ENCODE assay signal across 1 cellular context in the genomic region with DNA sequence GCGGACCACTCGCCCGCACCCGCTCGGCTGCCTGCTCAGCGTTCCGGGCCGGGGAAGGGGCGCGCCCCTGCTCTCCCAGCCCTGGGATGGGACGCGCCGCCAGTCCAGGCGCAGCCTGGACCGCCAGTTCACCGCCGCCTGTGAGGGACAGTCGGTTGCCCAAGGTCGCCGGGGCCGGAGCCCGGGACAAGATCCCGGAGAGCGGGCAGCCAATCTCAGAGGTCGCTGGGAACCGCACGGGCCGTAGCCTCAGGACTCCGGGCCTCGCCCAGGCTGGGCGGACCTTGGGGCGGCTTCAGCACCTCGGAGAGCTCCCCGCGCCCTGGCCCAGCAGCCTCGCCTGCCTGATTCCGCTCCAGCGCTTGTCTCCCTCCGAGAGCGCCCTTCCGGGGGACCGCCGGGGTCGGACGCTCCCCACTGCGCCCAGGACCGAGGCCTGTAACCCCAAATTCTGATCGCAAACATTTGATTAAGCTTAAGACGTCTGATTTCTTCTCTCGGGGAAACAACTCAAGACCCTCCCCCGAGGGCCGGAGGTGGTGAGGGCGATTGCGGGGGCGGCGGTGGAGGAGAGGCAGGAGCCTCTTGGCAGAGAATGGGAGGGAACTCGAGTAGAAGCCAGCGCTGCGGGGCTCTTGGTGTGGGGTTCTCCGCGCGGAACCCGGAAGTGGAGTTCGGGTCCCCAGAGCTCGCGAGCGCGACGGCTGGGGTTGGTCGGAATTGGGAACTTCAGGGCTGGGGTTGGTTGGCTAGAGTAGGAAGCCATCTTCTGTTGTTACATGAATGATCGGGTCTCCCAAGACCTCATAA.
TF ChIP-seq lines count a peak whose summit lies in the region.

No MANE protein-coding gene starts in this region.

TF ChIP-seq in K562, 482 proteins besides CTCF, POLR2A, EP300 and RAD21 (continued from another document and continues in another):
- TF ChIP-seq, protein P1, sequence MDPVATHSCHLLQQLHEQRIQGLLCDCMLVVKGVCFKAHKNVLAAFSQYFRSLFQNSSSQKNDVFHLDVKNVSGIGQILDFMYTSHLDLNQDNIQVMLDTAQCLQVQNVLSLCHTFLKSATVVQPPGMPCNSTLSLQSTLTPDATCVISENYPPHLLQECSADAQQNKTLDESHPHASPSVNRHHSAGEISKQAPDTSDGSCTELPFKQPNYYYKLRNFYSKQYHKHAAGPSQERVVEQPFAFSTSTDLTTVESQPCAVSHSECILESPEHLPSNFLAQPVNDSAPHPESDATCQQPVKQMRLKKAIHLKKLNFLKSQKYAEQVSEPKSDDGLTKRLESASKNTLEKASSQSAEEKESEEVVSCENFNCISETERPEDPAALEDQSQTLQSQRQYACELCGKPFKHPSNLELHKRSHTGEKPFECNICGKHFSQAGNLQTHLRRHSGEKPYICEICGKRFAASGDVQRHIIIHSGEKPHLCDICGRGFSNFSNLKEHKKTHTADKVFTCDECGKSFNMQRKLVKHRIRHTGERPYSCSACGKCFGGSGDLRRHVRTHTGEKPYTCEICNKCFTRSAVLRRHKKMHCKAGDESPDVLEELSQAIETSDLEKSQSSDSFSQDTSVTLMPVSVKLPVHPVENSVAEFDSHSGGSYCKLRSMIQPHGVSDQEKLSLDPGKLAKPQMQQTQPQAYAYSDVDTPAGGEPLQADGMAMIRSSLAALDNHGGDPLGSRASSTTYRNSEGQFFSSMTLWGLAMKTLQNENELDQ (CRISPR knock-in tag; IDR thresholded peaks at IDR 0.05; ENCODE audit: borderline replicate concordance) = 0 out of 2 replicates have a peak, but pooled peaks have one; percentile 82
- TF ChIP-seq HDAC1 (IDR thresholded peaks at IDR 0.05) = peak in 1 of 2 experiments; percentile 95; a peak in 2 of 4 replicates
- peak; percentile 98 to 99 for TF ChIP-seq SIN3A (IDR thresholded peaks at IDR 0.05; ENCODE audit: borderline replicate concordance in 2 of 2, control insufficient read depth in 1 of 2, low read depth in 2 of 2, low read length in 2 of 2)
- TF ChIP-seq, protein P2, sequence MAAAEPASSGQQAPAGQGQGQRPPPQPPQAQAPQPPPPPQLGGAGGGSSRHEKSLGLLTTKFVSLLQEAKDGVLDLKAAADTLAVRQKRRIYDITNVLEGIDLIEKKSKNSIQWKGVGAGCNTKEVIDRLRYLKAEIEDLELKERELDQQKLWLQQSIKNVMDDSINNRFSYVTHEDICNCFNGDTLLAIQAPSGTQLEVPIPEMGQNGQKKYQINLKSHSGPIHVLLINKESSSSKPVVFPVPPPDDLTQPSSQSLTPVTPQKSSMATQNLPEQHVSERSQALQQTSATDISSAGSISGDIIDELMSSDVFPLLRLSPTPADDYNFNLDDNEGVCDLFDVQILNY (CRISPR knock-in tag; IDR thresholded peaks at IDR 0.05) = peak; percentile 92
- TF ChIP-seq NCOR1 (IDR thresholded peaks at IDR 0.05) = no peak
- TF ChIP-seq PHB2 (IDR thresholded peaks at IDR 0.05; ENCODE audit: low read depth) = no peak
- no peak for TF ChIP-seq ZKSCAN3 (CRISPR knock-in tag; IDR thresholded peaks at IDR 0.05)
- peak; percentile 78; the same call in 1 of the 2 replicates for TF ChIP-seq NR2C2 (CRISPR knock-in tag; IDR thresholded peaks at IDR 0.05)
- TF ChIP-seq NR2C2 (tag; IDR thresholded peaks at IDR 0.05) = no peak
- peak in 1 of 2 experiments; percentile 39; a peak in 1 of 4 replicates for TF ChIP-seq KDM1A (IDR thresholded peaks at IDR 0.05)
- TF ChIP-seq ZNF146 (CRISPR knock-in tag; IDR thresholded peaks at IDR 0.05; ENCODE audit: unreplicated experiment) = peak; percentile 24
- no peak for TF ChIP-seq KLF16 (IDR thresholded peaks at IDR 0.05)
- TF ChIP-seq ELF4 (CRISPR knock-in tag; IDR thresholded peaks at IDR 0.05) = no peak
- TF ChIP-seq ZNF212 (CRISPR knock-in tag; IDR thresholded peaks at IDR 0.05) = no peak
- TF ChIP-seq RERE (CRISPR knock-in tag; IDR thresholded peaks at IDR 0.05; ENCODE audit: borderline replicate concordance) = 0 out of 2 replicates have a peak, but pooled peaks have one; percentile 89
- TF ChIP-seq CC2D1A (IDR thresholded peaks at IDR 0.05) = 0 out of 2 replicates have a peak, but pooled peaks have one; percentile 28
- TF ChIP-seq IRF1 (CRISPR knock-in tag; IDR thresholded peaks at IDR 0.05; ENCODE audit: borderline replicate concordance) = peak; percentile 86; the same call in 1 of the 2 replicates
- peak; percentile 65; the same call in 1 of the 2 replicates for TF ChIP-seq NR1H2 (CRISPR knock-in tag; IDR thresholded peaks at IDR 0.05)
- TF ChIP-seq YY1 (IDR thresholded peaks at IDR 0.05; ENCODE audit: borderline replicate concordance in 1 of 3, control insufficient read depth in 1 of 3, extremely low read depth in 1 of 3, insufficient read depth in 3 of 3, insufficient read length in 1 of 3, insufficient replicate concordance in 2 of 3, low read depth in 1 of 3, low read length in 2 of 3) = peak in 2 of 3 experiments; percentile 42 to 51
- TF ChIP-seq TGIF2 (CRISPR knock-in tag; IDR thresholded peaks at IDR 0.05) = peak; percentile 98
- TF ChIP-seq ZNF41 (CRISPR knock-in tag; conservative IDR thresholded peaks at IDR 0.05) = no peak
- TF ChIP-seq, protein P3, sequence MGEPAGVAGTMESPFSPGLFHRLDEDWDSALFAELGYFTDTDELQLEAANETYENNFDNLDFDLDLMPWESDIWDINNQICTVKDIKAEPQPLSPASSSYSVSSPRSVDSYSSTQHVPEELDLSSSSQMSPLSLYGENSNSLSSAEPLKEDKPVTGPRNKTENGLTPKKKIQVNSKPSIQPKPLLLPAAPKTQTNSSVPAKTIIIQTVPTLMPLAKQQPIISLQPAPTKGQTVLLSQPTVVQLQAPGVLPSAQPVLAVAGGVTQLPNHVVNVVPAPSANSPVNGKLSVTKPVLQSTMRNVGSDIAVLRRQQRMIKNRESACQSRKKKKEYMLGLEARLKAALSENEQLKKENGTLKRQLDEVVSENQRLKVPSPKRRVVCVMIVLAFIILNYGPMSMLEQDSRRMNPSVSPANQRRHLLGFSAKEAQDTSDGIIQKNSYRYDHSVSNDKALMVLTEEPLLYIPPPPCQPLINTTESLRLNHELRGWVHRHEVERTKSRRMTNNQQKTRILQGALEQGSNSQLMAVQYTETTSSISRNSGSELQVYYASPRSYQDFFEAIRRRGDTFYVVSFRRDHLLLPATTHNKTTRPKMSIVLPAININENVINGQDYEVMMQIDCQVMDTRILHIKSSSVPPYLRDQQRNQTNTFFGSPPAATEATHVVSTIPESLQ (CRISPR knock-in tag; IDR thresholded peaks at IDR 0.05) = peak; percentile 96; the same call in 1 of the 2 replicates
- TF ChIP-seq HNRNPL (IDR thresholded peaks at IDR 0.05; ENCODE audit: low read depth, low read length) = peak; percentile 95
- no peak for TF ChIP-seq NR4A1 (CRISPR knock-in tag; IDR thresholded peaks at IDR 0.05)
- TF ChIP-seq NR4A1 (tag; IDR thresholded peaks at IDR 0.05) = 0 out of 2 replicates have a peak, but pooled peaks have one; percentile 23
- TF ChIP-seq MEF2A (IDR thresholded peaks at IDR 0.05; ENCODE audit: control insufficient read depth, low read depth, low read length) = no peak
- TF ChIP-seq ZSCAN29 (IDR thresholded peaks at IDR 0.05) = 0 out of 2 replicates have a peak, but pooled peaks have one; percentile 41
- no peak for TF ChIP-seq ZNF830 (CRISPR knock-in tag; IDR thresholded peaks at IDR 0.05)
- no peak for TF ChIP-seq C11orf30 (IDR thresholded peaks at IDR 0.05; ENCODE audit: low read depth)
- TF ChIP-seq, protein P4, sequence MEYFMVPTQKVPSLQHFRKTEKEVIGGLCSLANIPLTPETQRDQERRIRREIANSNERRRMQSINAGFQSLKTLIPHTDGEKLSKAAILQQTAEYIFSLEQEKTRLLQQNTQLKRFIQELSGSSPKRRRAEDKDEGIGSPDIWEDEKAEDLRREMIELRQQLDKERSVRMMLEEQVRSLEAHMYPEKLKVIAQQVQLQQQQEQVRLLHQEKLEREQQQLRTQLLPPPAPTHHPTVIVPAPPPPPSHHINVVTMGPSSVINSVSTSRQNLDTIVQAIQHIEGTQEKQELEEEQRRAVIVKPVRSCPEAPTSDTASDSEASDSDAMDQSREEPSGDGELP (CRISPR knock-in tag; IDR thresholded peaks at IDR 0.05; ENCODE audit: borderline replicate concordance) = peak; percentile 94
- TF ChIP-seq EGR1 (conservative IDR thresholded peaks at IDR 0.05) = peak; percentile 99
- TF ChIP-seq ELF1 (tag; IDR thresholded peaks at IDR 0.05) = peak; percentile 67
- peak; percentile 89 for TF ChIP-seq FIP1L1 (IDR thresholded peaks at IDR 0.05; ENCODE audit: low read depth, low read length, poor library complexity, severe bottlenecking)
- TF ChIP-seq, protein P5, sequence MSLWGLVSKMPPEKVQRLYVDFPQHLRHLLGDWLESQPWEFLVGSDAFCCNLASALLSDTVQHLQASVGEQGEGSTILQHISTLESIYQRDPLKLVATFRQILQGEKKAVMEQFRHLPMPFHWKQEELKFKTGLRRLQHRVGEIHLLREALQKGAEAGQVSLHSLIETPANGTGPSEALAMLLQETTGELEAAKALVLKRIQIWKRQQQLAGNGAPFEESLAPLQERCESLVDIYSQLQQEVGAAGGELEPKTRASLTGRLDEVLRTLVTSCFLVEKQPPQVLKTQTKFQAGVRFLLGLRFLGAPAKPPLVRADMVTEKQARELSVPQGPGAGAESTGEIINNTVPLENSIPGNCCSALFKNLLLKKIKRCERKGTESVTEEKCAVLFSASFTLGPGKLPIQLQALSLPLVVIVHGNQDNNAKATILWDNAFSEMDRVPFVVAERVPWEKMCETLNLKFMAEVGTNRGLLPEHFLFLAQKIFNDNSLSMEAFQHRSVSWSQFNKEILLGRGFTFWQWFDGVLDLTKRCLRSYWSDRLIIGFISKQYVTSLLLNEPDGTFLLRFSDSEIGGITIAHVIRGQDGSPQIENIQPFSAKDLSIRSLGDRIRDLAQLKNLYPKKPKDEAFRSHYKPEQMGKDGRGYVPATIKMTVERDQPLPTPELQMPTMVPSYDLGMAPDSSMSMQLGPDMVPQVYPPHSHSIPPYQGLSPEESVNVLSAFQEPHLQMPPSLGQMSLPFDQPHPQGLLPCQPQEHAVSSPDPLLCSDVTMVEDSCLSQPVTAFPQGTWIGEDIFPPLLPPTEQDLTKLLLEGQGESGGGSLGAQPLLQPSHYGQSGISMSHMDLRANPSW (CRISPR knock-in tag; IDR thresholded peaks at IDR 0.05) = peak; percentile 42; the same call in 1 of the 2 replicates
- no peak for TF ChIP-seq TCF7 (IDR thresholded peaks at IDR 0.05; ENCODE audit: borderline replicate concordance)
- TF ChIP-seq, protein P6, sequence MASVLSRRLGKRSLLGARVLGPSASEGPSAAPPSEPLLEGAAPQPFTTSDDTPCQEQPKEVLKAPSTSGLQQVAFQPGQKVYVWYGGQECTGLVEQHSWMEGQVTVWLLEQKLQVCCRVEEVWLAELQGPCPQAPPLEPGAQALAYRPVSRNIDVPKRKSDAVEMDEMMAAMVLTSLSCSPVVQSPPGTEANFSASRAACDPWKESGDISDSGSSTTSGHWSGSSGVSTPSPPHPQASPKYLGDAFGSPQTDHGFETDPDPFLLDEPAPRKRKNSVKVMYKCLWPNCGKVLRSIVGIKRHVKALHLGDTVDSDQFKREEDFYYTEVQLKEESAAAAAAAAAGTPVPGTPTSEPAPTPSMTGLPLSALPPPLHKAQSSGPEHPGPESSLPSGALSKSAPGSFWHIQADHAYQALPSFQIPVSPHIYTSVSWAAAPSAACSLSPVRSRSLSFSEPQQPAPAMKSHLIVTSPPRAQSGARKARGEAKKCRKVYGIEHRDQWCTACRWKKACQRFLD (CRISPR knock-in tag; IDR thresholded peaks at IDR 0.05) = peak; percentile 81
- peak; percentile 78; the same call in 1 of the 2 replicates for TF ChIP-seq ZNF224 (CRISPR knock-in tag; IDR thresholded peaks at IDR 0.05)
